ENCODE assay signal across 17 cellular contexts in the genomic region with DNA sequence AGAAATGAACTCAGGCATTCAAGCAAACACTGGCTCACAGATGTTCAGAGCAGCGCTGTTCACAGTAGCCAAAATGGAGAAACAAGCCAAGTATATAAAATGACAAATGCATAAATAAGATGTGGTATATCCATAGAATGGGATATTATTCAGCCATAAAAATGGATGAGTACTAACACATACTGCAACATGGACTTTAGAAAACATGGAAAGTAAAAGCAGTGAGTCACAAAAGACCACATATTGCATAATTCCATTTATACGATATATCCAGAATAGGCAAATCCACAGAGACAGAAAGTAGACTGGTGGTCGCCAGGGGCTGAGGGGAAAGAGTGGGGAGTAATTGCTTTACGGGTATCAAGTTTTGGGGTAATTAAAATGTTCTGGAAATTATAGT. TPM values are rescaled to one million over a fixed set of nuclear protein-coding genes. Genes with fewer than 3 reads are reported as not detected.
DNase-seq lines count a peak whose midpoint lies in the region; ATAC-seq and TF ChIP-seq lines count a peak whose summit lies in the region.
"Had no signal": no experiment of that assay in that cellular context is flagged by ENCODE, and none has a peak within 500 bp of the region (broad histone marks: within the 10 kb centered on the region; RNA-seq: fewer than 3 reads in every experiment).

No MANE protein-coding gene starts in this region.

- H3K4me3 ChIP-seq in NB4 (ENCODE audit: low read depth, low read length) = no peak overlapping the region
- H3K4me3 ChIP-seq in fibroblast of pulmonary artery (replicated peaks; ENCODE audit: low read depth, low read length) = no peak overlapping the region
- H3K4me3 ChIP-seq: A549 had no signal

- no peak for TF ChIP-seq CTCF in NB4 (IDR thresholded peaks at IDR 0.05; ENCODE audit: low read depth, low read length)
- no peak for TF ChIP-seq CTCF in fibroblast of pulmonary artery (IDR thresholded peaks at IDR 0.05; ENCODE audit: low read length, missing control alignments)
- no peak for TF ChIP-seq CTCF in GM10266 (IDR thresholded peaks at IDR 0.05; ENCODE audit: control insufficient read depth, insufficient read depth, low read depth, missing control alignments)

- ATAC-seq in Right ventricle myocardium inferior (no peak), left cardiac atrium (no peak)

- intact Hi-C loops in Right ventricle myocardium inferior (cut with DNase I) (no loop called here), left cardiac atrium (cut with DNase I) (no loop called here)

- TF ChIP-seq POLR2A in NB4 (IDR thresholded peaks at IDR 0.05; ENCODE audit: extremely low read depth, insufficient read length) = no peak

- DNase-seq in Right ventricle myocardium inferior (ENCODE audit: missing footprints) = peak; percentile 3
- DNase-seq in left cardiac atrium = no peak
- peak; percentile 72 for DNase-seq in NB4 (ENCODE audit: low read depth)
- DNase-seq in fibroblast of pulmonary artery (ENCODE audit: low read depth) = peak; percentile 37
- DNase-seq in NCI-H2081 treated with DMSO at 0.1 percent for 48 hours (lab: John Stamatoyannopoulos, UW) = no peak
- DNase-seq in GM10266 (ENCODE audit: extremely low spot score) = no peak
- DNase-seq in NCI-H1930 (lab: John Stamatoyannopoulos, UW) = no peak
- DNase-seq: Caco-2, GOT3, KBM-7, NCI-H1417 treated with DMSO at 0.1 percent for 48 hours, NCI-H2029 treated with DMSO at 0.1 percent for 48 hours, NCI-H510A treated with DMSO at 0.1 percent for 48 hours, OCI-M1, RPMI8226 had no signal

RNA-seq across cellular contexts. Expression of a gene that starts 6.6 kb away (rescaled TPM):
- total RNA-seq in Right ventricle myocardium inferior = 0.22 TPM
- total RNA-seq in left cardiac atrium = under 1 TPM; 0.44 to 0.53 TPM

RNA-seq across cellular contexts. Expression of a gene that starts 11.6 kb away (rescaled TPM):
- total RNA-seq in Right ventricle myocardium inferior = 0.19 TPM
- under 1 TPM; 0.37 to 0.41 TPM for total RNA-seq in left cardiac atrium

RNA-seq across cellular contexts. Expression of a gene that starts 12.9 kb away (rescaled TPM):
- total RNA-seq in Right ventricle myocardium inferior (551 TPM), left cardiac atrium (100 to 1,000 TPM; 572 to 598 TPM)

RNA-seq across cellular contexts. Expression of a gene that starts 20.9 kb away (rescaled TPM):
- total RNA-seq in Right ventricle myocardium inferior (3.9 TPM), left cardiac atrium (10 to 100 TPM; 18.3 to 18.9 TPM)

RNA-seq across cellular contexts. Expression of a gene that starts 21.3 kb away (rescaled TPM):
- total RNA-seq in Right ventricle myocardium inferior = not detected
- total RNA-seq in left cardiac atrium = not detected
- total RNA-seq: SK-MEL-5 had no signal

Comparison
In these comparisons a context has a peak if more than half of its experiments do, and no peak if none do; other contexts are left out.
1. DNase-seq: peak in Right ventricle myocardium inferior (single experiment), NB4 (single experiment) and fibroblast of pulmonary artery (single experiment); none in left cardiac atrium (single experiment), NCI-H2081 treated with DMSO at 0.1 percent for 48 hours (single experiment), GM10266 (single experiment) and NCI-H1930 (0 of 2).